In the genomic region with DNA sequence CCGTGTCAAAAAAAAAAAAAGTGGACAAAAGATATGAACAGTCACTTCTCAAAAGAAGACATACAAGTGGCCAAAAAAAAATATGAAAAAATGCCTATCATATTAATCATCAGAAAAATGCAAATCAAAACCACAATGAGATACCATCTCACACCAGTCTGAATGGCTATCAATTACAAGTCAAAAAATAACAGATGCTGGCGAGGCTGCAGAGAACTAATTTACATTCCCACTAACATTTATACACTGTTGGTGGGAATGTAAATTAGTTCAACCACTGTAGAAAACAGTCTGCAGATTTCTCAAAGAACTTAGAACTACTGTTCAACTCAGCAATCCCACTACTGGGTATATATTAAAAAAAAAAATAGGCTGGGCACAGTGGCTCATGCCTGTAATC, we compare ENCODE assay signal across 11 cellular contexts. TPM values are rescaled to one million over a fixed set of nuclear protein-coding genes. Genes with fewer than 3 reads are reported as not detected.
A peak's percentile ranks its signal among the peaks of the same experiment; 100 is the strongest.
DNase-seq lines count a peak whose midpoint lies in the region; ATAC-seq, FAIRE-seq and TF ChIP-seq lines count a peak whose summit lies in the region.
"Had no signal": no experiment of that assay in that cellular context is flagged by ENCODE, and none has a peak within 500 bp of the region (broad histone marks: within the 10 kb centered on the region; RNA-seq: fewer than 3 reads in every experiment).

No MANE protein-coding gene starts in this region.

- peak overlapping the region; percentile 44; the same call in 1 of the 2 replicates for H3K4me2 ChIP-seq in SK-N-SH

- H3K79me2 ChIP-seq in SK-N-SH (ENCODE audit: insufficient read depth) = no peaks in the 10 kb centered on the region

- TF ChIP-seq CTCF in SK-N-SH (IDR thresholded peaks at IDR 0.05) = no peak
- TF ChIP-seq CTCF in prostate gland (IDR thresholded peaks at IDR 0.05) = no peak

- DNase-seq in DMS 273 (lab: John Stamatoyannopoulos, UW; ENCODE audit: unreplicated experiment) (peak; percentile 67), SK-N-SH (no peak), Right ventricle myocardium inferior (ENCODE audit: missing footprints) (no peak), prostate gland (ENCODE audit: low spot score) (no peak), frontal cortex (ENCODE audit: low spot score in 2 of 2) (no peak), MV-4-11 (lab: John Stamatoyannopoulos, UW) (no peak)
- DNase-seq: activated CD4-positive, alpha-beta T cell treated with anti-CD3 and anti-CD28 coated beads, Interleukin-2, amount 10 ng/mL, durations not matched to agents 24 days and 14 days; small intestine had no signal

- no peak overlapping the region for H3K9ac ChIP-seq in SK-N-SH

- TF ChIP-seq POLR2A in prostate gland (IDR thresholded peaks at IDR 0.05) = no peak

- H3K9me2 ChIP-seq in SK-N-SH = no peaks in the 10 kb centered on the region

- intact Hi-C loops in Right ventricle myocardium inferior (cut with DNase I) (no loop called here), prostate gland (cut with DNase I) (no loop called here)

- H3K27me3 ChIP-seq in SK-N-SH (ENCODE audit: insufficient read depth) (no peaks in the 10 kb centered on the region), prostate gland (replicated peaks; ENCODE audit: insufficient read depth) (no peaks in the 10 kb centered on the region)
- H3K27me3 ChIP-seq: SJSA1 had no signal

- H3K9me3 ChIP-seq in SK-N-SH (no peaks in the 10 kb centered on the region), prostate gland (no peaks in the 10 kb centered on the region)
- H3K9me3 ChIP-seq: SJSA1 had no signal

- H3K4me1 ChIP-seq in SK-N-SH (ENCODE audit: control insufficient read depth in 1 of 2, insufficient read depth in 2 of 2, low read depth in 1 of 2, low read length in 1 of 2) (peaks cover 0 to 7% of the 10 kb centered on the region in 2 experiments; a peak in 1 of 4 replicates), prostate gland (replicated peaks) (no peaks in the 10 kb centered on the region)
- H3K4me1 ChIP-seq: SJSA1 had no signal

- H3K27ac ChIP-seq in SK-N-SH (ENCODE audit: low read depth in 2 of 2, low read length in 1 of 2) (no peak overlapping the region), prostate gland (no peak overlapping the region)
- H3K27ac ChIP-seq: SJSA1 had no signal

- H4K20me1 ChIP-seq in SK-N-SH (ENCODE audit: insufficient read depth) = no peaks in the 10 kb centered on the region

- TF ChIP-seq EP300 in SK-N-SH (IDR thresholded peaks at IDR 0.05; ENCODE audit: borderline replicate concordance in 1 of 2, low read depth in 1 of 2, low read length in 1 of 2) = 0 out of 4 replicates have a peak, but pooled peaks of 1 of the 2 experiments have one; percentile 39

- TF ChIP-seq RAD21 in SK-N-SH (IDR thresholded peaks at IDR 0.05; ENCODE audit: low read length) = no peak

- no peak overlapping the region for H2AFZ ChIP-seq in SK-N-SH (ENCODE audit: low read depth)

- CTCF ChIA-PET in SK-N-SH (lab: Yijun Ruan, JAX) = no interaction called here

- POLR2A ChIA-PET in SK-N-SH (lab: Yijun Ruan, JAX) = no interaction called here

- H3K4me3 ChIP-seq in SK-N-SH (ENCODE audit: low read depth in 2 of 2, low read length in 1 of 2) = no peak overlapping the region
- no peak overlapping the region for H3K4me3 ChIP-seq in prostate gland
- H3K4me3 ChIP-seq: SJSA1 had no signal

- 12% methylated on average over 2 of the region's 2 CpGs for WGBS in SK-N-SH (ENCODE audit: low lambda C conversion rate)
- 74% methylated on average over 2 of the region's 2 CpGs for WGBS in prostate gland

- FAIRE-seq in frontal cortex (lab: Jason Lieb, UNC) = no peak
- FAIRE-seq: small intestine had no signal

- peaks cover 7% of the 10 kb centered on the region for H3F3A ChIP-seq in SK-N-SH (replicated peaks; ENCODE audit: insufficient read depth)

- peak; percentile 56 for ATAC-seq in GM21381 (IDR thresholded peaks at IDR 0.05; ENCODE audit: unreplicated experiment)
- ATAC-seq in HG03175 (IDR thresholded peaks at IDR 0.05; ENCODE audit: unreplicated experiment) = peak; percentile 49
- no peak for ATAC-seq in Right ventricle myocardium inferior

- H3K36me3 ChIP-seq in SK-N-SH (replicated peaks in 1 of 2; ENCODE audit: control insufficient read depth in 1 of 2, insufficient read depth in 2 of 2, low read length in 1 of 2) = no peaks in the 10 kb centered on the region
- no peaks in the 10 kb centered on the region for H3K36me3 ChIP-seq in prostate gland
- H3K36me3 ChIP-seq: SJSA1 had no signal

TF ChIP-seq in SK-N-SH, 30 proteins besides CTCF, POLR2A, EP300 and RAD21 (continues in another document):
- TF ChIP-seq YY1 (IDR thresholded peaks at IDR 0.05; ENCODE audit: low read depth) (no peak), GABPA (IDR thresholded peaks at IDR 0.05; ENCODE audit: low read depth) (no peak), SMC3 (IDR thresholded peaks at IDR 0.05; ENCODE audit: low read depth, low read length) (no peak), CHD2 (IDR thresholded peaks at IDR 0.05; ENCODE audit: low read length, partially characterized antibody) (no peak), RCOR1 (IDR thresholded peaks at IDR 0.05; ENCODE audit: low read length) (no peak), TAF1 (IDR thresholded peaks at IDR 0.05; ENCODE audit: borderline replicate concordance, low read depth, low read length) (no peak), JUND (IDR thresholded peaks at IDR 0.05) (peak; percentile 68), GATA2 (CRISPR knock-in tag; IDR thresholded peaks at IDR 0.05) (no peak), FOXM1 (IDR thresholded peaks at IDR 0.05; ENCODE audit: low read depth) (no peak), RXRA (IDR thresholded peaks at IDR 0.05; ENCODE audit: borderline replicate concordance, low read depth) (no peak), TEAD4 (IDR thresholded peaks at IDR 0.05; ENCODE audit: borderline replicate concordance, insufficient read depth) (0 out of 2 replicates have a peak, but pooled peaks have one; percentile 27), ELF1 (IDR thresholded peaks at IDR 0.05) (no peak), TCF12 (IDR thresholded peaks at IDR 0.05) (peak; percentile 70), RFX5 (IDR thresholded peaks at IDR 0.05; ENCODE audit: low read length) (no peak), MAX (IDR thresholded peaks at IDR 0.05; ENCODE audit: low read depth) (no peak), SIN3A (IDR thresholded peaks at IDR 0.05; ENCODE audit: borderline replicate concordance, low read depth, low read length) (no peak)
- TF ChIP-seq, protein P1, sequence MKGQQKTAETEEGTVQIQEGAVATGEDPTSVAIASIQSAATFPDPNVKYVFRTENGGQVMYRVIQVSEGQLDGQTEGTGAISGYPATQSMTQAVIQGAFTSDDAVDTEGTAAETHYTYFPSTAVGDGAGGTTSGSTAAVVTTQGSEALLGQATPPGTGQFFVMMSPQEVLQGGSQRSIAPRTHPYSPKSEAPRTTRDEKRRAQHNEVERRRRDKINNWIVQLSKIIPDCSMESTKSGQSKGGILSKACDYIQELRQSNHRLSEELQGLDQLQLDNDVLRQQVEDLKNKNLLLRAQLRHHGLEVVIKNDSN (IDR thresholded peaks at IDR 0.05; ENCODE audit: borderline replicate concordance, low read depth) = no peak
- TF ChIP-seq, protein P2, sequence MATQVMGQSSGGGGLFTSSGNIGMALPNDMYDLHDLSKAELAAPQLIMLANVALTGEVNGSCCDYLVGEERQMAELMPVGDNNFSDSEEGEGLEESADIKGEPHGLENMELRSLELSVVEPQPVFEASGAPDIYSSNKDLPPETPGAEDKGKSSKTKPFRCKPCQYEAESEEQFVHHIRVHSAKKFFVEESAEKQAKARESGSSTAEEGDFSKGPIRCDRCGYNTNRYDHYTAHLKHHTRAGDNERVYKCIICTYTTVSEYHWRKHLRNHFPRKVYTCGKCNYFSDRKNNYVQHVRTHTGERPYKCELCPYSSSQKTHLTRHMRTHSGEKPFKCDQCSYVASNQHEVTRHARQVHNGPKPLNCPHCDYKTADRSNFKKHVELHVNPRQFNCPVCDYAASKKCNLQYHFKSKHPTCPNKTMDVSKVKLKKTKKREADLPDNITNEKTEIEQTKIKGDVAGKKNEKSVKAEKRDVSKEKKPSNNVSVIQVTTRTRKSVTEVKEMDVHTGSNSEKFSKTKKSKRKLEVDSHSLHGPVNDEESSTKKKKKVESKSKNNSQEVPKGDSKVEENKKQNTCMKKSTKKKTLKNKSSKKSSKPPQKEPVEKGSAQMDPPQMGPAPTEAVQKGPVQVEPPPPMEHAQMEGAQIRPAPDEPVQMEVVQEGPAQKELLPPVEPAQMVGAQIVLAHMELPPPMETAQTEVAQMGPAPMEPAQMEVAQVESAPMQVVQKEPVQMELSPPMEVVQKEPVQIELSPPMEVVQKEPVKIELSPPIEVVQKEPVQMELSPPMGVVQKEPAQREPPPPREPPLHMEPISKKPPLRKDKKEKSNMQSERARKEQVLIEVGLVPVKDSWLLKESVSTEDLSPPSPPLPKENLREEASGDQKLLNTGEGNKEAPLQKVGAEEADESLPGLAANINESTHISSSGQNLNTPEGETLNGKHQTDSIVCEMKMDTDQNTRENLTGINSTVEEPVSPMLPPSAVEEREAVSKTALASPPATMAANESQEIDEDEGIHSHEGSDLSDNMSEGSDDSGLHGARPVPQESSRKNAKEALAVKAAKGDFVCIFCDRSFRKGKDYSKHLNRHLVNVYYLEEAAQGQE (IDR thresholded peaks at IDR 0.05; ENCODE audit: low read depth, low read length) = no peak
- TF ChIP-seq, protein P3, sequence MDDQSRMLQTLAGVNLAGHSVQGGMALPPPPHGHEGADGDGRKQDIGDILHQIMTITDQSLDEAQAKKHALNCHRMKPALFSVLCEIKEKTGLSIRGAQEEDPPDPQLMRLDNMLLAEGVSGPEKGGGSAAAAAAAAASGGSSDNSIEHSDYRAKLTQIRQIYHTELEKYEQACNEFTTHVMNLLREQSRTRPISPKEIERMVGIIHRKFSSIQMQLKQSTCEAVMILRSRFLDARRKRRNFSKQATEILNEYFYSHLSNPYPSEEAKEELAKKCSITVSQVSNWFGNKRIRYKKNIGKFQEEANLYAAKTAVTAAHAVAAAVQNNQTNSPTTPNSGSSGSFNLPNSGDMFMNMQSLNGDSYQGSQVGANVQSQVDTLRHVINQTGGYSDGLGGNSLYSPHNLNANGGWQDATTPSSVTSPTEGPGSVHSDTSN (IDR thresholded peaks at IDR 0.05) = peak; percentile 74

RNA-seq across cellular contexts. Expression of gene FOXO1, which starts 26.5 kb away (rescaled TPM):
- 1.5 and 1.8 TPM in 2 replicates for polyA plus RNA-seq in SK-N-SH (2012; rRNA removed)
- polyA plus RNA-seq in SK-N-SH (2012; cell fraction: cytosol; rRNA removed) = 1.8 and 1.9 TPM in 2 replicates
- polyA plus RNA-seq in SK-N-SH (2012; cell fraction: nucleus; rRNA removed) = 2.7 TPM in 2 replicates
- total RNA-seq in Right ventricle myocardium inferior = 14.5 TPM
- 10 to 100 TPM; 23.5 to 46.1 TPM for total RNA-seq in prostate gland
- total RNA-seq in frontal cortex = 9.8 TPM
